ENCODE assay signal across 8 cellular contexts in the genomic region with DNA sequence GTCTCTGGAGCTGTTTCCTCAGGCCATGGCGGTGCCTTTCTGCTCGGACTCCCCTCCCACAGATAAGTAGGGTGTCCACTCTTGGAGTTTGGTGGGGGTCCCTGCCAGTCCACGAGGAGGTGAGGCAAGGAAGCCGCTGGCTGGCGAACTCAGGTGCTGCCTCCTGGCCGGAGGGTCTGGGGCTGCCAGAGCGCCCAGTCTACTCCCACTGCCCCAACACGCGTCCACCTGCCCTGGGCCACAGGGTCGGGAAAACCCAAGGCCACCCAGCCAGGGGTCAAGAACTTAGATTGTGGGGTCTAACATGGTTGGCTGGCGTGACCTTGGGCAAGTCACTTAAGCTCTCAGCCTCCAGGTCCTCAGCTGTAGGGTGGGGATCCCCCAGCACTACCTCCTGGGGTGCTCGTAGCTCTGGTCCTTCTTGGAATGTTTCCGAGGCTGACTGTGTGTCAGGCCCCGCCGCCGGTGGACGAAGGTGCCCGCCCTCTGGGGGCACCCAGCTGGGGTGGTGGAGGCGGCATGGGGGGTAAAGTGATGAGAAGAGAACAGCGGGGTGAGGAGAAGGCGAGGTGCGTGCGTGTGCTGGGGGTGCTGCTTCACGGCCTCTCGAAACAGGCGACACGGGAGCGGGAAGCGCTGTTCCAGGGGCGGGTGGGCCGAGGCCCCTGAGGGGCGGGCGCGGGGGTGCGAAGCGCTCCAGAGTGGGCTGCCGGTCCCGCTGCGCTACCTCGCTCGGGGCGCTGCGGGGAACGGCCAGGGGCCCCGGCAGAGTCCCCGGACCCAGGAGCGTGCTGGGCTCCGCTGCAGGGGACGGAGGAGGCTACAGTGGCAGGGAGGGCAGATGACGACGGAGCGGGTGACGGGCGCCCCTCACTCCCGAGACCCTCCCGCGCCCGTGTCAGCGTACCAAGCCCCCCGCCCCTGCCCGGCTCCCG. TPM values are rescaled to one million over a fixed set of nuclear protein-coding genes. Genes with fewer than 3 reads are reported as not detected.
DNase-seq lines count a peak whose midpoint lies in the region; ATAC-seq and TF ChIP-seq lines count a peak whose summit lies in the region.

No MANE protein-coding gene starts in this region.

- POLR2A ChIA-PET in CD8-positive, alpha-beta T cell (lab: Charles Lee), result interaction anchor here (0.5 to 1.1 kb wide), 2 partner anchors 228 to 444 kb away, joined by 3 read pairs; no protein-coding TSS in a partner anchor
- POLR2A ChIA-PET in HEK293 (lab: Yijun Ruan, JAX), result interaction anchor here (1.8 kb wide), 1 partner anchor 14 kb away, joined by 4 read pairs; a partner anchor contains a TSS

- H3K4me1 ChIP-seq in CD8-positive, alpha-beta T cell (ENCODE audit: insufficient read depth, low read length), result peaks cover 21% of the 10 kb centered on the region
- peaks cover 8% of the 10 kb centered on the region for H3K4me1 ChIP-seq in HEK293 (ENCODE audit: control insufficient read depth, insufficient read depth, low read length)
- peaks cover 0 to 39% (median 22%) of the 10 kb centered on the region in 4 donors for H3K4me1 ChIP-seq in tibial artery

- H3K4me3 Mint-ChIP-seq in CD8-positive, alpha-beta T cell, result peak overlapping the region; percentile 79
- peak overlapping the region; percentile 72 for H3K4me3 Mint-ChIP-seq in activated T-helper 2 cell treated with anti-CD3 and anti-CD28 coated beads, Interferon-gamma antibody, Interleukin-2, Interleukin-4, amounts not matched to agents 10 μg/mL and 5 μg/mL and 100 μg/mL, durations not matched to agents 14 hours and 24 hours and 36 hours (ENCODE audit: low read depth)

- H3K27ac ChIP-seq in CD8-positive, alpha-beta T cell (ENCODE audit: low read depth, low read length), result no peak overlapping the region
- no peak overlapping the region for H3K27ac ChIP-seq in HEK293 (ENCODE audit: extremely low read depth, low read depth, low read length)
- no peak overlapping the region for H3K27ac ChIP-seq in tibial artery

- peak overlapping the region; percentile 60 for H3K4me3 ChIP-seq in CD8-positive, alpha-beta T cell (ENCODE audit: low read depth, low read length)
- peak overlapping the region; percentile 44 for H3K4me3 ChIP-seq in HEK293 (ENCODE audit: low read depth, low read length)
- peak overlapping the region; percentile 74 for H3K4me3 ChIP-seq in kidney epithelial cell (ENCODE audit: low read depth, low read length)
- H3K4me3 ChIP-seq in tibial artery, result peak overlapping the region; percentile 53 to 58

- no peak for TF ChIP-seq CTCF in CD8-positive, alpha-beta T cell (IDR thresholded peaks at IDR 0.05)
- no peak for TF ChIP-seq CTCF in HEK293 (tag by site-specific recombination; IDR thresholded peaks at IDR 0.05)
- TF ChIP-seq CTCF in kidney epithelial cell (IDR thresholded peaks at IDR 0.05; ENCODE audit: insufficient read depth, low read length, poor library complexity, severe bottlenecking), result no peak
- TF ChIP-seq CTCF in tibial artery (IDR thresholded peaks at IDR 0.05), result no peak

- intact Hi-C loops in CD8-positive, alpha-beta T cell (cut with DNase I, micrococcal nuclease), result no loop called here
- intact Hi-C loops in activated T-helper 2 cell treated with anti-CD3 and anti-CD28 coated beads, Interferon-gamma antibody, Interleukin-2, Interleukin-4, amounts not matched to agents 10 μg/mL and 5 μg/mL and 100 μg/mL, durations not matched to agents 14 hours and 24 hours and 36 hours (cut with micrococcal nuclease), result no loop called here
- intact Hi-C loops in tibial artery (cut with DNase I; ENCODE audit: low total_unique reads), result no loop called here

- H3K36me3 ChIP-seq in CD8-positive, alpha-beta T cell (ENCODE audit: insufficient read depth, low read length), result no peaks in the 10 kb centered on the region
- H3K36me3 ChIP-seq in HEK293 (ENCODE audit: control insufficient read depth in 2 of 2, insufficient read depth in 1 of 2, low read length in 2 of 2), result no peaks in the 10 kb centered on the region
- peaks cover 2% of the 10 kb centered on the region for H3K36me3 ChIP-seq in kidney epithelial cell (ENCODE audit: control insufficient read depth, insufficient read depth, low read length)
- H3K36me3 ChIP-seq in tibial artery, result no peaks in the 10 kb centered on the region

- no peaks in the 10 kb centered on the region for H3K36me3 Mint-ChIP-seq in CD8-positive, alpha-beta T cell
- H3K36me3 Mint-ChIP-seq in activated T-helper 2 cell treated with anti-CD3 and anti-CD28 coated beads, Interferon-gamma antibody, Interleukin-2, Interleukin-4, amounts not matched to agents 10 μg/mL and 5 μg/mL and 100 μg/mL, durations not matched to agents 14 hours and 24 hours and 36 hours (ENCODE audit: low read depth), result peaks cover 8% of the 10 kb centered on the region

- H3K9me3 Mint-ChIP-seq in CD8-positive, alpha-beta T cell, result no peaks in the 10 kb centered on the region
- no peaks in the 10 kb centered on the region for H3K9me3 Mint-ChIP-seq in activated T-helper 2 cell treated with anti-CD3 and anti-CD28 coated beads, Interferon-gamma antibody, Interleukin-2, Interleukin-4, amounts not matched to agents 10 μg/mL and 5 μg/mL and 100 μg/mL, durations not matched to agents 14 hours and 24 hours and 36 hours

- no peak overlapping the region for H3K27ac Mint-ChIP-seq in CD8-positive, alpha-beta T cell
- H3K27ac Mint-ChIP-seq in activated T-helper 2 cell treated with anti-CD3 and anti-CD28 coated beads, Interferon-gamma antibody, Interleukin-2, Interleukin-4, amounts not matched to agents 10 μg/mL and 5 μg/mL and 100 μg/mL, durations not matched to agents 14 hours and 24 hours and 36 hours, result no peak overlapping the region

- CTCF ChIA-PET in CD8-positive, alpha-beta T cell (lab: Charles Lee), result interaction anchor here (0.6 to 3.0 kb wide), 3 partner anchors 21 to 286 kb away, joined by 3 to 11 read pairs (median 3); no protein-coding TSS in a partner anchor
- CTCF ChIA-PET in HEK293 (lab: Yijun Ruan, JAX), result interaction anchor here (1.1 kb wide), 1 partner anchor 38 kb away, joined by 3 read pairs; no protein-coding TSS in a partner anchor

- H3K27me3 Mint-ChIP-seq in CD8-positive, alpha-beta T cell (ENCODE audit: low read depth), result peaks cover 21% of the 10 kb centered on the region
- H3K27me3 Mint-ChIP-seq in activated T-helper 2 cell treated with anti-CD3 and anti-CD28 coated beads, Interferon-gamma antibody, Interleukin-2, Interleukin-4, amounts not matched to agents 10 μg/mL and 5 μg/mL and 100 μg/mL, durations not matched to agents 14 hours and 24 hours and 36 hours (ENCODE audit: low read depth), result peaks cover 37% of the 10 kb centered on the region

- no peaks in the 10 kb centered on the region for H3K9me3 ChIP-seq in CD8-positive, alpha-beta T cell (ENCODE audit: low read length)
- no peaks in the 10 kb centered on the region for H3K9me3 ChIP-seq in HEK293 (ENCODE audit: control insufficient read depth, insufficient read depth, low read depth, low read length)
- H3K9me3 ChIP-seq in tibial artery, result no peaks in the 10 kb centered on the region

- H3K27me3 ChIP-seq in CD8-positive, alpha-beta T cell (ENCODE audit: insufficient read depth, low read length), result no peaks in the 10 kb centered on the region
- H3K27me3 ChIP-seq in kidney epithelial cell (ENCODE audit: control insufficient read depth, insufficient read depth, low read length) (no peaks in the 10 kb centered on the region), tibial artery (peaks cover 0 to 46% of the 10 kb centered on the region in 2 donors)

- DNase-seq in CD8-positive, alpha-beta T cell, result peak in 1 of 7 experiments; percentile 53
- no peak for DNase-seq in activated T-helper 2 cell treated with anti-CD3 and anti-CD28 coated beads, Interferon-gamma antibody, Interleukin-2, Interleukin-4, amounts not matched to agents 10 μg/mL and 5 μg/mL and 100 μg/mL, durations not matched to agents 14 hours and 24 hours and 36 hours (ENCODE audit: low spot score)
- DNase-seq in kidney epithelial cell (ENCODE audit: low read depth), result no peak
- no peak for DNase-seq in tibial artery
- no peak for DNase-seq in NCI-H1105 (lab: John Stamatoyannopoulos, UW)
- no peak for DNase-seq in OCI-M1 (lab: John Stamatoyannopoulos, UW)
- DNase-seq in HUDEP-2 (lab: John Stamatoyannopoulos, UW; ENCODE audit: unreplicated experiment in 76 of 76), result no peak

- H3K4me1 Mint-ChIP-seq in CD8-positive, alpha-beta T cell (ENCODE audit: low read depth), result peaks cover 23% of the 10 kb centered on the region
- H3K4me1 Mint-ChIP-seq in activated T-helper 2 cell treated with anti-CD3 and anti-CD28 coated beads, Interferon-gamma antibody, Interleukin-2, Interleukin-4, amounts not matched to agents 10 μg/mL and 5 μg/mL and 100 μg/mL, durations not matched to agents 14 hours and 24 hours and 36 hours (ENCODE audit: low read depth), result peaks cover 11% of the 10 kb centered on the region

- ATAC-seq in CD8-positive, alpha-beta T cell, result peak; percentile 20

RNA-seq across cellular contexts. Expression of a gene that starts 1.2 kb away (rescaled TPM):
- not detected for total RNA-seq in CD8-positive, alpha-beta T cell
- total RNA-seq in activated T-helper 2 cell treated with anti-CD3 and anti-CD28 coated beads, Interferon-gamma antibody, Interleukin-2, Interleukin-4, amounts not matched to agents 10 μg/mL and 5 μg/mL and 100 μg/mL, durations not matched to agents 14 hours and 24 hours and 36 hours, result 0.05 and 0.16 TPM in 2 replicates
- 11.7 and 17.5 TPM in 2 replicates for total RNA-seq in kidney epithelial cell

RNA-seq across cellular contexts. Expression of a gene that starts 13.5 kb away (rescaled TPM):
- total RNA-seq in CD8-positive, alpha-beta T cell, result not detected
- 0.09 TPM in 1 of 2 replicates, not detected in the other for total RNA-seq in activated T-helper 2 cell treated with anti-CD3 and anti-CD28 coated beads, Interferon-gamma antibody, Interleukin-2, Interleukin-4, amounts not matched to agents 10 μg/mL and 5 μg/mL and 100 μg/mL, durations not matched to agents 14 hours and 24 hours and 36 hours
- 1.3 and 1.6 TPM in 2 replicates for total RNA-seq in kidney epithelial cell

RNA-seq across cellular contexts. Expression of a gene that starts 55.8 kb away (rescaled TPM):
- total RNA-seq in CD8-positive, alpha-beta T cell, result 100 to 1,000 TPM; 171 to 172 TPM
- total RNA-seq in activated T-helper 2 cell treated with anti-CD3 and anti-CD28 coated beads, Interferon-gamma antibody, Interleukin-2, Interleukin-4, amounts not matched to agents 10 μg/mL and 5 μg/mL and 100 μg/mL, durations not matched to agents 14 hours and 24 hours and 36 hours, result 253 and 267 TPM in 2 replicates
- 101 and 122 TPM in 2 replicates for total RNA-seq in kidney epithelial cell

Comparison
In these comparisons a context has a peak if more than half of its experiments do, and no peak if none do; other contexts are left out.
1. RNA of a gene that starts 1.2 kb away (total RNA-seq): 11.7 to 17.5 TPM in kidney epithelial cell; 0.05 to 0.16 TPM in activated T-helper 2 cell treated with anti-CD3 and anti-CD28 coated beads, Interferon-gamma antibody, Interleukin-2, Interleukin-4, amounts not matched to agents 10 μg/mL and 5 μg/mL and 100 μg/mL, durations not matched to agents 14 hours and 24 hours and 36 hours and not detected in CD8-positive, alpha-beta T cell; every median in the first group is over 10 times any median in the second.
2. Peak in every context shown above with its lines, with median percentiles within 50 percentile points of each other: H3K4me3 ChIP-seq.